ENCODE assay signal across 24 cellular contexts in the genomic region with DNA sequence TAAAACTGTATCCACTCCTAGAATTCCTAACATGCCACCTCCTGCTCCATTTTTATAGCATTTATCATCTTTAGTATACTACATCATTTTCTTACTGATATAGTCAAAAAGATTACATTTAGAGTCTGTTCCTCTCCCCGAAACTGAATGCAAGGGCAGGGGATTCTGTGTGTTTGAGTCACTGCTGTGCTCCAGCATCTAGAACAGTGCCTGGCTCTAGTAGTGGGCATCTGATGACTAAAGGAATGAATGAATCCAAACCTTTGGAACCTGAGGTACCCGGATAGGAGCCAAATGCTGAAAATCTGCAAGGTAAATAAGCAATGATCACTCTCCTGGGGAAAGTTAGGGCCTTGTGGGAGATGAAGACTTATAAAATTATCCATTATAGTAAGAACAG.
"Had no signal": no experiment of that assay in that cellular context is flagged by ENCODE, and none has a peak within 500 bp of the region (broad histone marks: within the 10 kb centered on the region; RNA-seq: fewer than 3 reads in every experiment).

No MANE protein-coding gene starts in this region.

- H3K9me3 Mint-ChIP-seq: activated B cell treated with CpG ODN at 0.5 μM for 24 hours; activated CD4-positive, alpha-beta T cell treated with anti-CD3 and anti-CD28 coated beads, Interleukin-2, amount 10 ng/mL, durations not matched to agents 24 days and 14 days; activated naive CD4-positive, alpha-beta T cell treated with anti-CD3 and anti-CD28 coated beads, Interleukin-2, amount 50 U/mL, for 24 hours; T-helper 1 cell treated with Interleukin-12 subunit alpha and Interleukin-12 subunit beta and Interleukin-4 antibody, amounts not matched to agents 30 μg/mL and 1 μg/mL, for 36 hours had no signal

- H3K27ac ChIP-seq: breast epithelium, RWPE1 had no signal

- H3K36me3 ChIP-seq: breast epithelium had no signal

- DNase-seq: activated B cell treated with CpG ODN at 0.5 μM for 24 hours; activated CD4-positive, alpha-beta T cell treated with anti-CD3 and anti-CD28 coated beads for 1 hour; activated CD4-positive, alpha-beta T cell treated with anti-CD3 and anti-CD28 coated beads, Interleukin-2, amount 10 ng/mL, durations not matched to agents 24 days and 14 days; activated CD4-positive, alpha-beta T cell treated with anti-CD3 and anti-CD28 coated beads, Interleukin-2, amount 50 U/mL, for 48 hours; activated CD8-positive, alpha-beta memory T cell treated with anti-CD3 and anti-CD28 coated beads for 24 hours; activated effector memory CD4-positive, alpha-beta T cell treated with Interleukin-2 at 50 U/mL for 16 hours; activated naive CD4-positive, alpha-beta T cell; activated T-cell treated with anti-CD3 and anti-CD28 coated beads for 4 hours; aorta; caudate nucleus; MM.1S; NCI-H1105 treated with DMSO at 0.1 percent for 48 hours; NCI-H1436 treated with DMSO at 0.1 percent for 48 hours; NCI-H187; NCI-H2081; NCI-H446; NCI-H524; SHP77 treated with DMSO at 0.1 percent for 48 hours; T-helper 9 cell had no signal

- H3K27me3 ChIP-seq: breast epithelium, Peyer's patch had no signal

- H3K4me3 ChIP-seq: breast epithelium, Peyer's patch had no signal

- H3K27ac Mint-ChIP-seq: activated B cell treated with CpG ODN at 0.5 μM for 24 hours; activated naive CD4-positive, alpha-beta T cell treated with anti-CD3 and anti-CD28 coated beads, Interleukin-2, amount 50 U/mL, for 24 hours; T-helper 1 cell treated with Interleukin-12 subunit alpha and Interleukin-12 subunit beta and Interleukin-4 antibody, amounts not matched to agents 30 μg/mL and 1 μg/mL, for 36 hours had no signal

- H3K4me1 ChIP-seq: breast epithelium had no signal

- H3K27me3 Mint-ChIP-seq: activated B cell treated with CpG ODN at 0.5 μM for 24 hours; activated CD4-positive, alpha-beta T cell treated with anti-CD3 and anti-CD28 coated beads, Interleukin-2, amount 10 ng/mL, durations not matched to agents 24 days and 14 days; activated naive CD4-positive, alpha-beta T cell treated with anti-CD3 and anti-CD28 coated beads, Interleukin-2, amount 50 U/mL, for 24 hours had no signal

- H3K4me3 Mint-ChIP-seq: activated B cell treated with CpG ODN at 0.5 μM for 24 hours; activated CD4-positive, alpha-beta T cell treated with anti-CD3 and anti-CD28 coated beads, Interleukin-2, amount 10 ng/mL, durations not matched to agents 24 days and 14 days; activated naive CD4-positive, alpha-beta T cell treated with anti-CD3 and anti-CD28 coated beads, Interleukin-2, amount 50 U/mL, for 24 hours; T-helper 1 cell treated with Interleukin-12 subunit alpha and Interleukin-12 subunit beta and Interleukin-4 antibody, amounts not matched to agents 30 μg/mL and 1 μg/mL, for 36 hours had no signal

- H3K9me3 ChIP-seq: breast epithelium, Peyer's patch had no signal
